ENCODE assay signal across 8 cellular contexts in genomic region chr20:51563597-51564332, GRCh38.
DNase-seq lines count a peak whose midpoint lies in the region; ATAC-seq lines count a peak whose summit lies in the region.

No MANE protein-coding gene starts in this region.

- no peak overlapping the region for H3K9ac ChIP-seq in iPS-20b (ENCODE audit: low read depth, low read length)

- peak; percentile 58 for DNase-seq in ELF-1 (ENCODE audit: low read depth, low spot score)
- peak; percentile 41 for DNase-seq in NCI-H2029 (lab: John Stamatoyannopoulos, UW)
- peak; percentile 91 for DNase-seq in astrocyte of the hippocampus (ENCODE audit: low read depth, low spot score)

- H3K4me1 ChIP-seq in iPS-20b (ENCODE audit: insufficient read depth, low read length): peaks cover 12% of the 10 kb centered on the region; the same call in 1 of the 2 replicates

- no peak overlapping the region for H3K27ac ChIP-seq in iPS-20b (ENCODE audit: low read length)
- H3K27ac ChIP-seq in skin epidermis: peak overlapping the region in 13 of 21 experiments; percentile 19 to 94 (median 78)

- ATAC-seq in HG02970 (IDR thresholded peaks at IDR 0.05; ENCODE audit: low FRiP score, unreplicated experiment) (no peak), HG03280 (IDR thresholded peaks at IDR 0.05; ENCODE audit: unreplicated experiment) (no peak), GM18873 (IDR thresholded peaks at IDR 0.05; ENCODE audit: low FRiP score, unreplicated experiment) (no peak)

- H3K4me3 ChIP-seq in iPS-20b (ENCODE audit: low read length) (peak overlapping the region; percentile 79), skin epidermis (peak overlapping the region in 1 of 7 experiments; percentile 35)

- peaks cover 68% of the 10 kb centered on the region for H3K27me3 ChIP-seq in iPS-20b (ENCODE audit: insufficient read depth, low read length)

- no peaks in the 10 kb centered on the region for H3K36me3 ChIP-seq in iPS-20b (ENCODE audit: insufficient read depth, low read depth, low read length)

- H3K9me3 ChIP-seq in iPS-20b (ENCODE audit: insufficient read depth, low read depth, low read length): no peaks in the 10 kb centered on the region

Comparison
In these comparisons a context has a peak if more than half of its experiments do, and no peak if none do; other contexts are left out.
1. DNase-seq: peak in every context shown above with its lines; median percentile 91 in astrocyte of the hippocampus; 58 in ELF-1; 41 in NCI-H2029.